ENCODE assay signal across 20 cellular contexts in genomic region chr9:79431019-79431679, GRCh38.
DNase-seq lines count a peak whose midpoint lies in the region; ATAC-seq and TF ChIP-seq lines count a peak whose summit lies in the region.
"Had no signal": no experiment of that assay in that cellular context is flagged by ENCODE, and none has a peak within 500 bp of the region (broad histone marks: within the 10 kb centered on the region; RNA-seq: fewer than 3 reads in every experiment).

No MANE protein-coding gene starts in this region.

- no peaks in the 10 kb centered on the region for H3K36me3 Mint-ChIP-seq in stimulated activated effector memory CD8-positive, alpha-beta T cell treated with anti-CD3 and anti-CD28 coated beads, Interleukin-12 subunit alpha, Interleukin-12 subunit beta, amount 100 ng/mL, for 72 hours
- H3K36me3 Mint-ChIP-seq: IgD-negative memory B cell had no signal

- no peaks in the 10 kb centered on the region for H3K4me1 ChIP-seq in neuronal stem cell (ENCODE audit: control insufficient read depth in 2 of 2, insufficient read depth in 1 of 2, low read depth in 1 of 2, low read length in 2 of 2)
- H3K4me1 ChIP-seq: adrenal gland, testis, vagina had no signal

- H3K4me3 ChIP-seq in AG10803 (ENCODE audit: low read length) (no peak overlapping the region), epithelial cell of proximal tubule (ENCODE audit: low read depth, low read length) (no peak overlapping the region), neuronal stem cell (ENCODE audit: low read length in 2 of 2) (no peak overlapping the region)
- H3K4me3 ChIP-seq: adrenal gland, coronary artery, testis, vagina had no signal

- H3K9me3 Mint-ChIP-seq in stimulated activated effector memory CD8-positive, alpha-beta T cell treated with anti-CD3 and anti-CD28 coated beads, Interleukin-12 subunit alpha, Interleukin-12 subunit beta, amount 100 ng/mL, for 72 hours, result peaks cover 4% of the 10 kb centered on the region

- TF ChIP-seq CTCF in AG10803 (conservative IDR thresholded peaks at IDR 0.05; ENCODE audit: low read length), result peak; percentile 26
- TF ChIP-seq CTCF in epithelial cell of proximal tubule (conservative IDR thresholded peaks at IDR 0.05; ENCODE audit: low read depth, low read length), result peak; percentile 29

- H2BK5ac ChIP-seq in neuronal stem cell (ENCODE audit: low read length), result no peak overlapping the region

- H2BK15ac ChIP-seq in neuronal stem cell (ENCODE audit: low read length), result no peak overlapping the region

- no peak overlapping the region for H3K23ac ChIP-seq in neuronal stem cell (ENCODE audit: low read depth, low read length, poor library complexity)

- H4K8ac ChIP-seq in neuronal stem cell (ENCODE audit: low read depth, low read length), result no peak overlapping the region

- H3K9ac ChIP-seq in neuronal stem cell (ENCODE audit: low read depth, low read length, poor library complexity), result no peak overlapping the region

- H3K27me3 ChIP-seq in neuronal stem cell (ENCODE audit: control insufficient read depth in 3 of 3, insufficient read depth in 3 of 3, low read depth in 1 of 3, low read length in 3 of 3), result no peaks in the 10 kb centered on the region
- H3K27me3 ChIP-seq: adrenal gland, testis, vagina had no signal

- H3K27ac ChIP-seq in neuronal stem cell (replicated peaks; ENCODE audit: low read length), result no peak overlapping the region
- H3K27ac ChIP-seq: adrenal gland, coronary artery, testis, vagina had no signal

- H2BK12ac ChIP-seq in neuronal stem cell (ENCODE audit: low read length), result no peak overlapping the region

- no peaks in the 10 kb centered on the region for H3K4me1 Mint-ChIP-seq in stimulated activated effector memory CD8-positive, alpha-beta T cell treated with anti-CD3 and anti-CD28 coated beads, Interleukin-12 subunit alpha, Interleukin-12 subunit beta, amount 100 ng/mL, for 72 hours

- WGBS in neuronal stem cell (ENCODE audit: extremely low coverage in 2 of 2, insufficient read length in 2 of 2, insufficient replicate concordance in 1 of 2), 2 donors, result no CpG with 5 or more reads among the region's 4 CpGs

- no peak overlapping the region for H3K18ac ChIP-seq in neuronal stem cell (ENCODE audit: low read length)

- no peak overlapping the region for H3K27ac Mint-ChIP-seq in stimulated activated effector memory CD8-positive, alpha-beta T cell treated with anti-CD3 and anti-CD28 coated beads, Interleukin-12 subunit alpha, Interleukin-12 subunit beta, amount 100 ng/mL, for 72 hours
- H3K27ac Mint-ChIP-seq: activated CD8-positive, alpha-beta T cell treated with anti-CD3 and anti-CD28 coated beads, Interleukin-2, amount 10 ng/mL, durations not matched to agents 7 days and 5 days; IgD-negative memory B cell had no signal

- DNase-seq in AG10803 (ENCODE audit: low read depth) (no peak), EH (ENCODE audit: low read depth) (peak; percentile 14), NCI-H2196 (lab: John Stamatoyannopoulos, UW; ENCODE audit: unreplicated experiment) (peak; percentile 40), epithelial cell of proximal tubule (ENCODE audit: low read depth) (no peak), KBM-7 (no peak), neuronal stem cell (ENCODE audit: low spot score) (no peak)
- DNase-seq in stimulated activated effector memory CD8-positive, alpha-beta T cell treated with anti-CD3 and anti-CD28 coated beads, Interleukin-12 subunit alpha, Interleukin-12 subunit beta, amount 100 ng/mL, for 72 hours (ENCODE audit: low spot score in 2 of 2), result no peak
- DNase-seq: activated CD8-positive, alpha-beta T cell treated with anti-CD3 and anti-CD28 coated beads, Interleukin-2, amount 10 ng/mL, durations not matched to agents 7 days and 5 days; adrenal gland; glutamatergic neuron; kidney glomerular epithelial cell; NCI-H1930; NCI-H510A; occipital lobe; stimulated activated CD4-positive, alpha-beta T cell treated with anti-CD3 and anti-CD28 coated beads, Interleukin-2, amount 100 ng/mL, for 48 hours; stimulated activated naive CD4-positive, alpha-beta T cell; testis had no signal

- H2BK120ac ChIP-seq in neuronal stem cell (ENCODE audit: low read depth, low read length), result no peak overlapping the region

- ATAC-seq in stimulated activated effector memory CD8-positive, alpha-beta T cell treated with anti-CD3 and anti-CD28 coated beads, Interleukin-12 subunit alpha, Interleukin-12 subunit beta, amount 100 ng/mL, for 72 hours, result no peak
- ATAC-seq: activated CD8-positive, alpha-beta T cell treated with anti-CD3 and anti-CD28 coated beads, Interleukin-2, amount 10 ng/mL, durations not matched to agents 7 days and 5 days had no signal

- in situ Hi-C loops in KBM-7 (cut with MboI; ENCODE audit: low pct_unique_long_range_greater_than_20kb, low sequenced_read_pairs), result no loop called here

- no peak overlapping the region for H3K14ac ChIP-seq in neuronal stem cell (ENCODE audit: low read length)

- no peaks in the 10 kb centered on the region for H3K79me1 ChIP-seq in neuronal stem cell (ENCODE audit: low read depth, low read length)

- no peak overlapping the region for H4K91ac ChIP-seq in neuronal stem cell (ENCODE audit: low read depth, low read length, poor library complexity)

- H3K4ac ChIP-seq in neuronal stem cell (ENCODE audit: low read length), result no peak overlapping the region

- no peak overlapping the region for H3K4me3 Mint-ChIP-seq in stimulated activated effector memory CD8-positive, alpha-beta T cell treated with anti-CD3 and anti-CD28 coated beads, Interleukin-12 subunit alpha, Interleukin-12 subunit beta, amount 100 ng/mL, for 72 hours
- H3K4me3 Mint-ChIP-seq: activated CD8-positive, alpha-beta T cell treated with anti-CD3 and anti-CD28 coated beads, Interleukin-2, amount 10 ng/mL, durations not matched to agents 7 days and 5 days; IgD-negative memory B cell had no signal

- H2AK5ac ChIP-seq in neuronal stem cell (ENCODE audit: low read depth, low read length), result no peak overlapping the region

- H3K36me3 ChIP-seq in neuronal stem cell (replicated peaks in 1 of 2; ENCODE audit: control insufficient read depth in 2 of 2, insufficient read depth in 2 of 2, low read length in 2 of 2), result no peaks in the 10 kb centered on the region
- H3K36me3 ChIP-seq: adrenal gland, vagina had no signal

- H2AFZ ChIP-seq in neuronal stem cell (ENCODE audit: low read length), result no peak overlapping the region

- H3K4me2 ChIP-seq in neuronal stem cell (ENCODE audit: insufficient read depth, low read length, poor library complexity, severe bottlenecking), result no peak overlapping the region

- peaks cover 0 to 6% of the 10 kb centered on the region in 2 donors for H3K9me3 ChIP-seq in neuronal stem cell (replicated peaks in 1 of 2; ENCODE audit: control insufficient read depth in 2 of 2, insufficient read depth in 1 of 2, low read depth in 1 of 2, low read length in 2 of 2)
- H3K9me3 ChIP-seq: testis, vagina had no signal

Comparison
In these comparisons a context has a peak if more than half of its experiments do, and no peak if none do; other contexts are left out.
1. DNase-seq: peak in EH (single experiment) and NCI-H2196 (single experiment); none in AG10803 (single experiment), epithelial cell of proximal tubule (single experiment), KBM-7 (single experiment), neuronal stem cell (single experiment) and stimulated activated effector memory CD8-positive, alpha-beta T cell treated with anti-CD3 and anti-CD28 coated beads, Interleukin-12 subunit alpha, Interleukin-12 subunit beta, amount 100 ng/mL, for 72 hours (0 of 2).